ENCODE assay signal across 22 cellular contexts in genomic region chr10:129048513-129048912, GRCh38.
DNase-seq lines count a peak whose midpoint lies in the region; ATAC-seq and TF ChIP-seq lines count a peak whose summit lies in the region.
"Had no signal": no experiment of that assay in that cellular context is flagged by ENCODE, and none has a peak within 500 bp of the region (broad histone marks: within the 10 kb centered on the region; RNA-seq: fewer than 3 reads in every experiment).

No MANE protein-coding gene starts in this region.

- H3K27me3 ChIP-seq in upper lobe of right lung (peaks cover 11% of the 10 kb centered on the region), right cardiac atrium (ENCODE audit: control insufficient read depth, insufficient read depth) (no peaks in the 10 kb centered on the region)

- H3K9me3 ChIP-seq in upper lobe of right lung (no peaks in the 10 kb centered on the region), right cardiac atrium (ENCODE audit: control insufficient read depth, low read length) (no peaks in the 10 kb centered on the region)

- DNase-seq in DMS 273 (lab: John Stamatoyannopoulos, UW; ENCODE audit: unreplicated experiment), result peak; percentile 25
- DNase-seq in DMS 273 treated with DMSO at 0.1 percent for 48 hours (lab: John Stamatoyannopoulos, UW), result no peak
- peak; percentile 16 for DNase-seq in T1000 (lab: John Stamatoyannopoulos, UW)
- peak; percentile 51 for DNase-seq in iPS-NIHi7 (ENCODE audit: extremely low spot score)
- DNase-seq in upper lobe of right lung, result no peak
- no peak for DNase-seq in left lobe of liver (ENCODE audit: low spot score)
- no peak for DNase-seq in right cardiac atrium
- DNase-seq: ACHN; C1 segment of cervical spinal cord; CD8-positive, alpha-beta memory T cell; GOT3; Kasumi-1; NCI-H1092; NCI-H1436 treated with DMSO at 0.1 percent for 48 hours; NCI-H1930; NCI-H2227 treated with DMSO at 0.1 percent for 48 hours; NCI-H510A; NCI-H748 treated with DMSO at 0.1 percent for 48 hours had no signal

- no peaks in the 10 kb centered on the region for H3K4me1 ChIP-seq in upper lobe of right lung
- H3K4me1 ChIP-seq in right cardiac atrium (ENCODE audit: control insufficient read depth, insufficient read depth, low read length), result no peaks in the 10 kb centered on the region

- TF ChIP-seq CTCF in upper lobe of right lung (IDR thresholded peaks at IDR 0.05), result no peak

- H3K27ac ChIP-seq in upper lobe of right lung (no peak overlapping the region), right cardiac atrium (ENCODE audit: low read length) (no peak overlapping the region)
- H3K27ac ChIP-seq: 22Rv1 had no signal

- ATAC-seq in upper lobe of right lung, result peak; percentile 16
- no peak for ATAC-seq in GM19328 (IDR thresholded peaks at IDR 0.05; ENCODE audit: unreplicated experiment)
- ATAC-seq in left lobe of liver, result no peak
- no peak for ATAC-seq in right cardiac atrium
- ATAC-seq: GM12878, SK-N-SH treated with all-trans-retinoic acid at 6 μM for 48 hours had no signal

- H3K36me3 ChIP-seq in upper lobe of right lung, result no peaks in the 10 kb centered on the region

- 64% methylated on average over 12 of the region's 12 CpGs for WGBS in right cardiac atrium

- H3K4me3 ChIP-seq in upper lobe of right lung (no peak overlapping the region), right cardiac atrium (ENCODE audit: low read length) (no peak overlapping the region)
- H3K4me3 ChIP-seq: GM12878 had no signal

- intact Hi-C loops in upper lobe of right lung (cut with DNase I) (no loop called here), right cardiac atrium (cut with DNase I) (loop anchor here in 1 of 4 donors (10.0 kb wide), 1 partner anchor 286 kb away; no protein-coding TSS in a partner anchor)

Comparison
In these comparisons a context has a peak if more than half of its experiments do, and no peak if none do; other contexts are left out.
1. DNase-seq: peak in DMS 273 (single experiment), T1000 (single experiment) and iPS-NIHi7 (single experiment); none in DMS 273 treated with DMSO at 0.1 percent for 48 hours (single experiment), upper lobe of right lung (single experiment), left lobe of liver (single experiment) and right cardiac atrium (0 of 3).